37 cellular contexts compared by ENCODE assay signal in the genomic region with DNA sequence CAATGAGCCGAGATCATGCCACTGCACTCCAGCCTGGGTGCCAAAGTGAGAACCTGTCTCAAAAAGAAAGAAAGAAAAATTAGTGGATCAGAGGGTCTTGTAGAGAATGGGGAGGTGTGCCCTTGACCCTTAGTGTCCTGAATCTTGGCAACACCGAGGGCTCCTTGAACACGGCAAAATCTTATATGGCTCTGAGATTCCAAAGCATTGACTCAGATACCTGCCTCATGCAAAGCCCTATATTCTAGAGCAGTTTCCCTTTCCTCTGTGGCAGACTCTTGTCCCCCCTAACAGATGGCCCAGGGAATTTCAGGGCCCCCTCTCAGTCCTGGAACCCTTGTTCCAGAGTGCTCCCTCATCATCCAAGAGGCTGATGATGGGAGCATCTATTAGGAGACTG. TPM values are rescaled to one million over a fixed set of nuclear protein-coding genes. Genes with fewer than 3 reads are reported as not detected.
"Had no signal": no experiment of that assay in that cellular context is flagged by ENCODE, and none has a peak within 500 bp of the region (broad histone marks: within the 10 kb centered on the region; RNA-seq: fewer than 3 reads in every experiment).

No MANE protein-coding gene starts in this region.

- H3K36me3 ChIP-seq: adrenal gland, ascending aorta, brain microvascular endothelial cell, esophagus squamous epithelium, neutrophil, stomach, tibial artery, upper lobe of right lung, WERI-Rb-1 had no signal

- H3K27me3 ChIP-seq: ascending aorta, brain microvascular endothelial cell, esophagus squamous epithelium, neutrophil, tibial artery, upper lobe of right lung had no signal

- H3K27ac ChIP-seq: adrenal gland, ascending aorta, brain microvascular endothelial cell, esophagus squamous epithelium, neutrophil, parathyroid adenoma, psoas muscle, stomach, tibial artery, upper lobe of right lung, WERI-Rb-1 had no signal

- FAIRE-seq: frontal cortex, kidney had no signal

- H3K4me3 ChIP-seq: adrenal gland, ascending aorta, esophagus squamous epithelium, lung, psoas muscle, smooth muscle cell, stomach, tibial artery, upper lobe of right lung had no signal

- H2AFZ ChIP-seq: parathyroid adenoma had no signal

- ATAC-seq: stimulated activated memory B cell treated with anti-CD40 and anti-IgM and Interleukin-4, amounts not matched to agents 10 μg/mL and 1 μg/mL and 100 μg/mL, for 72 hours; T-helper 17 cell; upper lobe of right lung had no signal

- H3K9ac ChIP-seq: parathyroid adenoma had no signal

- DNase-seq: activated CD4-positive, alpha-beta memory T cell treated with anti-CD3 and anti-CD28 coated beads for 36 hours; activated CD4-positive, alpha-beta T cell treated with anti-CD3 and anti-CD28 coated beads, Interleukin-2, amount 10 ng/mL, durations not matched to agents 24 days and 14 days; activated CD4-positive, CD25-positive, alpha-beta regulatory T cell treated with anti-CD3 and anti-CD28 coated beads, Interleukin-2, amount 50 U/mL, for 72 hours; activated CD8-positive, alpha-beta memory T cell treated with anti-CD3 and anti-CD28 coated beads, Interleukin-2, amount 50 U/mL, for 4 hours; activated effector memory CD4-positive, alpha-beta T cell treated with anti-CD3 and anti-CD28 coated beads, Interleukin-2, amount 50 U/mL, for 16 hours; activated naive CD4-positive, alpha-beta T cell treated with anti-CD3 and anti-CD28 coated beads for 36 hours; activated naive CD8-positive, alpha-beta T cell treated with anti-CD3 and anti-CD28 coated beads for 36 hours; activated T-cell treated with anti-CD3 and anti-CD28 coated beads, Interleukin-2, amount 50 U/mL, for 1 hour; brain microvascular endothelial cell; central memory CD4-positive, alpha-beta T cell; esophagus squamous epithelium; glutamatergic neuron; hippocampal formation; kidney; naive B cell; nephron progenitor cell; psoas muscle; stimulated activated CD4-positive, alpha-beta T cell treated with anti-CD3 and anti-CD28 coated beads, Interleukin-1b, Interleukin-23, amount 100 ng/mL, for 48 hours; stimulated activated CD4-positive, alpha-beta T cell treated with anti-CD3 and anti-CD28 coated beads, Interleukin-4, amount 100 ng/mL, for 4 hours; stimulated activated CD8-positive, alpha-beta memory T cell treated with anti-CD3 and anti-CD28 coated beads, Interleukin-4, amount 100 ng/mL, for 48 hours; T-helper 17 cell; T1000; tibial artery; upper lobe of right lung; WERI-Rb-1 had no signal

- H3K4me1 ChIP-seq: adrenal gland, ascending aorta, esophagus squamous epithelium, parathyroid adenoma, psoas muscle, stomach, tibial artery, upper lobe of right lung had no signal

- H3K9me3 ChIP-seq: adrenal gland, ascending aorta, esophagus squamous epithelium, neutrophil, psoas muscle, stomach, tibial artery, upper lobe of right lung had no signal

- H3K4me2 ChIP-seq: smooth muscle cell had no signal

- H3K79me2 ChIP-seq: parathyroid adenoma had no signal

RNA-seq across cellular contexts. Expression of a gene that starts 6.8 kb away (rescaled TPM):
- total RNA-seq: activated CD4-positive, alpha-beta memory T cell treated with anti-CD3 and anti-CD28 coated beads for 36 hours; activated CD4-positive, alpha-beta T cell treated with anti-CD3 and anti-CD28 coated beads, Interleukin-2, amount 10 ng/mL, durations not matched to agents 24 days and 14 days; activated CD8-positive, alpha-beta memory T cell treated with anti-CD3 and anti-CD28 coated beads for 36 hours; activated naive CD4-positive, alpha-beta T cell treated with anti-CD3 and anti-CD28 coated beads for 36 hours; activated naive CD8-positive, alpha-beta T cell treated with anti-CD3 and anti-CD28 coated beads for 36 hours; activated T-helper 1 cell treated with anti-CD3 and anti-CD28 coated beads, Interleukin-12 subunit alpha, Interleukin-12 subunit beta, Interleukin-2, Interleukin-4 antibody, amounts not matched to agents 30 ng/mL and 10 ng/mL and 1 ng/mL, durations not matched to agents 14 hours and 24 hours and 36 hours; esophagus squamous epithelium; frontal cortex; T-helper 17 cell had no signal

RNA-seq across cellular contexts. Expression of a gene that starts 23.9 kb away (rescaled TPM):
- total RNA-seq: activated CD4-positive, alpha-beta memory T cell treated with anti-CD3 and anti-CD28 coated beads for 36 hours; activated CD4-positive, alpha-beta T cell treated with anti-CD3 and anti-CD28 coated beads, Interleukin-2, amount 10 ng/mL, durations not matched to agents 24 days and 14 days; activated CD8-positive, alpha-beta memory T cell treated with anti-CD3 and anti-CD28 coated beads for 36 hours; activated naive CD4-positive, alpha-beta T cell treated with anti-CD3 and anti-CD28 coated beads for 36 hours; activated naive CD8-positive, alpha-beta T cell treated with anti-CD3 and anti-CD28 coated beads for 36 hours; activated T-helper 1 cell treated with anti-CD3 and anti-CD28 coated beads, Interleukin-12 subunit alpha, Interleukin-12 subunit beta, Interleukin-2, Interleukin-4 antibody, amounts not matched to agents 30 ng/mL and 10 ng/mL and 1 ng/mL, durations not matched to agents 14 hours and 24 hours and 36 hours; ascending aorta; esophagus squamous epithelium; frontal cortex; lung; mesenteric fat pad; smooth muscle cell; stomach; T-helper 17 cell; upper lobe of right lung had no signal
- polyA plus RNA-seq: lung, smooth muscle cell, stomach had no signal
